ENCODE assay signal across 8 cellular contexts in the genomic region with DNA sequence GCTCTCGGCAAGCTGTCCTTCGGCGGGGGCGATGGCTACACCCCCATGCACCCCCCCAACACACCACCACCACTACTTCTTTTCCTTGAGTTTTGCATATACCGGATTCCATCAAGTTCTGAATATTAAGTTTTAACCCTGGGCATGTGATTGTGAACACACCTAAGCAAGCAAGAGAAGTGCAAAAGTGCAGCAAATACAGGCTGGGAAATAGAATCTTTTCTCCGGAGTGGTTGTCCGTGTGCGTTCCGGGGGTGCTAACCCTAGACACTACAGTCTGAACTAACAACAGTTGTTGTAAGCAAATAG. TPM values are rescaled to one million over a fixed set of nuclear protein-coding genes. Genes with fewer than 3 reads are reported as not detected.
A peak's percentile ranks its signal among the peaks of the same experiment; 100 is the strongest.
DNase-seq lines count a peak whose midpoint lies in the region; ATAC-seq and TF ChIP-seq lines count a peak whose summit lies in the region.

No MANE protein-coding gene starts in this region.

- TF ChIP-seq RAD21 in SK-N-SH (IDR thresholded peaks at IDR 0.05; ENCODE audit: low read length) = no peak

- peaks cover 6 to 27% of the 10 kb centered on the region in 2 experiments for H3K4me1 ChIP-seq in SK-N-SH (ENCODE audit: control insufficient read depth in 1 of 2, insufficient read depth in 2 of 2, low read depth in 1 of 2, low read length in 1 of 2)
- H3K4me1 ChIP-seq in psoas muscle = peaks cover 15% of the 10 kb centered on the region

- H3K27me3 ChIP-seq in SK-N-SH (ENCODE audit: insufficient read depth) (no peaks in the 10 kb centered on the region), psoas muscle (ENCODE audit: insufficient read depth in 3 of 3, low read length in 2 of 3) (no peaks in the 10 kb centered on the region)

- CTCF ChIA-PET in SK-N-SH (lab: Yijun Ruan, JAX) = interaction anchor here (1.0 to 6.4 kb wide), 6 partner anchors 9 to 440 kb away, joined by 3 to 32 read pairs (median 7); no protein-coding TSS in a partner anchor

- TF ChIP-seq EP300 in SK-N-SH (IDR thresholded peaks at IDR 0.05; ENCODE audit: borderline replicate concordance in 1 of 2, low read depth in 1 of 2, low read length in 1 of 2) = no peak

- DNase-seq in SK-N-SH (no peak), foreskin fibroblast (no peak), psoas muscle (no peak), H4 (ENCODE audit: low spot score) (no peak), erythroblast (lab: John Stamatoyannopoulos, UW) (no peak)

- H3K4me3 ChIP-seq in GM08714 (ENCODE audit: low read length) (peak overlapping the region; percentile 63), SK-N-SH (ENCODE audit: low read depth in 2 of 2, low read length in 1 of 2) (peak overlapping the region; percentile 73 to 84), foreskin fibroblast (ENCODE audit: low read depth in 1 of 2, low read length in 2 of 2) (peak overlapping the region; percentile 78 to 80), psoas muscle (peak overlapping the region; percentile 78)

- peaks cover 57% of the 10 kb centered on the region for H3F3A ChIP-seq in SK-N-SH (replicated peaks; ENCODE audit: insufficient read depth)

- no peak for TF ChIP-seq POLR2A in erythroblast (IDR thresholded peaks at IDR 0.05; ENCODE audit: low read length)

- H3K27ac ChIP-seq in SK-N-SH (ENCODE audit: low read depth in 2 of 2, low read length in 1 of 2) (peak overlapping the region; percentile 60 to 93; a peak in 3 of 4 replicates), psoas muscle (peak overlapping the region; percentile 82)

- H2AFZ ChIP-seq in SK-N-SH (ENCODE audit: low read depth) = no peak overlapping the region

- H3K79me2 ChIP-seq in SK-N-SH (ENCODE audit: insufficient read depth) = peaks cover 66% of the 10 kb centered on the region

- H3K9ac ChIP-seq in SK-N-SH = peak overlapping the region; percentile 99

- no peak for ATAC-seq in psoas muscle
- ATAC-seq in HG03469 (IDR thresholded peaks at IDR 0.05; ENCODE audit: unreplicated experiment) = no peak
- ATAC-seq in HG02798 (IDR thresholded peaks at IDR 0.05; ENCODE audit: poor library complexity, unreplicated experiment) = no peak

- peak overlapping the region; percentile 80 for H3K4me2 ChIP-seq in SK-N-SH

- peaks cover 27% of the 10 kb centered on the region for H4K20me1 ChIP-seq in SK-N-SH (ENCODE audit: insufficient read depth)

- intact Hi-C loops in psoas muscle (cut with DNase I) = loop anchor here (5.0 kb wide), 3 partner anchors 114 to 194 kb away; partner anchors contain the start of gene ME3 (in 2 of the 2)

- H3K9me3 ChIP-seq in SK-N-SH (no peaks in the 10 kb centered on the region), psoas muscle (no peaks in the 10 kb centered on the region)

- WGBS in SK-N-SH (ENCODE audit: low lambda C conversion rate) = 2% methylated on average over 9 of the region's 9 CpGs
- WGBS in psoas muscle, 3 donors = 3 to 4% (median 4%) methylated on average over 9 of the region's 9 CpGs

- H3K36me3 ChIP-seq in SK-N-SH (replicated peaks in 1 of 2; ENCODE audit: control insufficient read depth in 1 of 2, insufficient read depth in 2 of 2, low read length in 1 of 2) (peaks cover 14 to 32% of the 10 kb centered on the region in 2 experiments), psoas muscle (ENCODE audit: insufficient read depth in 1 of 2, low read depth in 1 of 2) (no peaks in the 10 kb centered on the region)

- H3K9me2 ChIP-seq in SK-N-SH = no peaks in the 10 kb centered on the region

- POLR2A ChIA-PET in SK-N-SH (lab: Yijun Ruan, JAX) = interaction anchor here (1.3 kb wide), 1 partner anchor 128 kb away, joined by 5 read pairs; the partner anchor contains the start of gene ME3

- TF ChIP-seq CTCF in SK-N-SH (IDR thresholded peaks at IDR 0.05) (no peak), foreskin fibroblast (IDR thresholded peaks at IDR 0.05; ENCODE audit: low read depth, low read length) (no peak), psoas muscle (IDR thresholded peaks at IDR 0.05) (no peak)

TF ChIP-seq in SK-N-SH, 30 proteins besides CTCF, POLR2A, EP300 and RAD21:
- TF ChIP-seq SIN3A (IDR thresholded peaks at IDR 0.05; ENCODE audit: borderline replicate concordance, low read depth, low read length) (peak; percentile 31; the same call in 1 of the 2 replicates), RCOR1 (IDR thresholded peaks at IDR 0.05; ENCODE audit: low read length) (no peak), GATA2 (CRISPR knock-in tag; IDR thresholded peaks at IDR 0.05) (no peak)
- TF ChIP-seq, protein P1, sequence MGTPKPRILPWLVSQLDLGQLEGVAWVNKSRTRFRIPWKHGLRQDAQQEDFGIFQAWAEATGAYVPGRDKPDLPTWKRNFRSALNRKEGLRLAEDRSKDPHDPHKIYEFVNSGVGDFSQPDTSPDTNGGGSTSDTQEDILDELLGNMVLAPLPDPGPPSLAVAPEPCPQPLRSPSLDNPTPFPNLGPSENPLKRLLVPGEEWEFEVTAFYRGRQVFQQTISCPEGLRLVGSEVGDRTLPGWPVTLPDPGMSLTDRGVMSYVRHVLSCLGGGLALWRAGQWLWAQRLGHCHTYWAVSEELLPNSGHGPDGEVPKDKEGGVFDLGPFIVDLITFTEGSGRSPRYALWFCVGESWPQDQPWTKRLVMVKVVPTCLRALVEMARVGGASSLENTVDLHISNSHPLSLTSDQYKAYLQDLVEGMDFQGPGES (IDR thresholded peaks at IDR 0.05; ENCODE audit: low read depth, low read length) = no peak

RNA-seq across cellular contexts. Expression of gene PRSS23, which starts 0.6 kb away (rescaled TPM):
- polyA plus RNA-seq in SK-N-SH (2012; rRNA removed) (326 and 429 TPM in 2 replicates), psoas muscle (1 to 10 TPM; 3.9 to 4.4 (median 4.0) TPM)
- 346 and 361 TPM in 2 replicates for polyA plus RNA-seq in SK-N-SH (2012; cell fraction: cytosol; rRNA removed)
- 89.2 and 204 TPM in 2 replicates for polyA plus RNA-seq in SK-N-SH (2012; cell fraction: nucleus; rRNA removed)
- total RNA-seq in psoas muscle = 10 to 100 TPM in 3 of 4 donors, 1 to 10 TPM in 1; 2.3 to 17.8 (median 15.7) TPM
- 113 and 125 TPM in 2 replicates for total RNA-seq in H4 (2014; rRNA removed; shearing (Covaris generic))
